Comparison of ENCODE assay signal across 28 cellular contexts in genomic region chr10:87603196-87603595, GRCh38.
"Had no signal": no experiment of that assay in that cellular context is flagged by ENCODE, and none has a peak within 500 bp of the region (broad histone marks: within the 10 kb centered on the region; RNA-seq: fewer than 3 reads in every experiment).

No MANE protein-coding gene starts in this region.

- H3K9me3 Mint-ChIP-seq: activated CD4-positive, alpha-beta memory T cell treated with anti-CD3 and anti-CD28 coated beads for 36 hours; activated naive CD8-positive, alpha-beta T cell treated with anti-CD3 and anti-CD28 coated beads for 36 hours; activated T-helper 17 cell treated with anti-CD3 and anti-CD28 coated beads, Interleukin-2, amount 50 U/mL, for 72 hours; nephron progenitor cell had no signal

- H3K27me3 ChIP-seq: brain microvascular endothelial cell, left lung, right atrium auricular region, tibial artery had no signal

- H3K36me3 Mint-ChIP-seq: activated CD4-positive, alpha-beta memory T cell treated with anti-CD3 and anti-CD28 coated beads for 36 hours; activated CD8-positive, alpha-beta memory T cell treated with anti-CD3 and anti-CD28 coated beads, Interleukin-2, amount 10 ng/mL, durations not matched to agents 7 days and 5 days; activated naive CD8-positive, alpha-beta T cell treated with anti-CD3 and anti-CD28 coated beads for 36 hours had no signal

- H3K4me3 ChIP-seq: dorsolateral prefrontal cortex, left lung, prostate gland, right atrium auricular region, tibial artery had no signal

- H3K4me1 Mint-ChIP-seq: activated T-helper 17 cell treated with anti-CD3 and anti-CD28 coated beads, Interleukin-2, amount 50 U/mL, for 72 hours; nephron progenitor cell had no signal

- H3K36me3 ChIP-seq: brain microvascular endothelial cell, left lung, prostate gland, right atrium auricular region, tibial artery had no signal

- FAIRE-seq: colon, keratinocyte, TTC549, urothelium cell line had no signal

- H3K4me1 ChIP-seq: prostate gland, right atrium auricular region had no signal

- H3K9me3 ChIP-seq: left lung, prostate gland, right atrium auricular region, tibial artery had no signal

- H3K27ac Mint-ChIP-seq: activated CD4-positive, alpha-beta memory T cell treated with anti-CD3 and anti-CD28 coated beads for 36 hours; activated CD4-positive, alpha-beta T cell treated with anti-CD3 and anti-CD28 coated beads for 36 hours; activated CD8-positive, alpha-beta memory T cell treated with anti-CD3 and anti-CD28 coated beads, Interleukin-2, amount 10 ng/mL, durations not matched to agents 7 days and 5 days; activated naive CD8-positive, alpha-beta T cell treated with anti-CD3 and anti-CD28 coated beads for 36 hours; activated T-helper 17 cell treated with anti-CD3 and anti-CD28 coated beads, Interleukin-2, amount 50 U/mL, for 72 hours; nephron progenitor cell had no signal

- H3K27me3 Mint-ChIP-seq: activated CD8-positive, alpha-beta memory T cell treated with anti-CD3 and anti-CD28 coated beads, Interleukin-2, amount 10 ng/mL, durations not matched to agents 7 days and 5 days; activated naive CD8-positive, alpha-beta T cell treated with anti-CD3 and anti-CD28 coated beads for 36 hours had no signal

- H3K4me3 Mint-ChIP-seq: activated CD4-positive, alpha-beta memory T cell treated with anti-CD3 and anti-CD28 coated beads for 36 hours; activated CD4-positive, alpha-beta T cell treated with anti-CD3 and anti-CD28 coated beads for 36 hours; activated CD8-positive, alpha-beta memory T cell treated with anti-CD3 and anti-CD28 coated beads, Interleukin-2, amount 10 ng/mL, durations not matched to agents 7 days and 5 days; activated naive CD8-positive, alpha-beta T cell treated with anti-CD3 and anti-CD28 coated beads for 36 hours; activated T-helper 17 cell treated with anti-CD3 and anti-CD28 coated beads, Interleukin-2, amount 50 U/mL, for 72 hours; nephron progenitor cell had no signal

- DNase-seq: activated CD4-positive, alpha-beta memory T cell treated with anti-CD3 and anti-CD28 coated beads for 36 hours; activated CD4-positive, alpha-beta T cell treated with anti-CD3 and anti-CD28 coated beads for 36 hours; activated CD8-positive, alpha-beta memory T cell treated with anti-CD3 and anti-CD28 coated beads, Interleukin-2, amount 10 ng/mL, durations not matched to agents 7 days and 5 days; activated naive CD4-positive, alpha-beta T cell; activated naive CD8-positive, alpha-beta T cell treated with anti-CD3 and anti-CD28 coated beads for 36 hours; anterior cingulate cortex; brain microvascular endothelial cell; central memory CD4-positive, alpha-beta T cell; dorsolateral prefrontal cortex; foreskin melanocyte; glutamatergic neuron; hippocampal formation; left lung; midbrain; nephron progenitor cell; occipital lobe; stimulated activated CD4-positive, alpha-beta T cell treated with anti-CD3 and anti-CD28 coated beads, Interleukin-2, amount 100 ng/mL, for 24 hours; stimulated activated naive CD8-positive, alpha-beta T cell treated with anti-CD3 and anti-CD28 coated beads, Interleukin-15, Interleukin-2, amounts not matched to agents 100 U/mL and 50 U/mL, for 24 hours; substantia nigra had no signal

- H3K27ac ChIP-seq: brain microvascular endothelial cell, dorsolateral prefrontal cortex, epithelial cell of prostate, left lung, prostate gland, right atrium auricular region, tibial artery had no signal

- ATAC-seq: activated CD4-positive, alpha-beta T cell treated with anti-CD3 and anti-CD28 coated beads for 36 hours; activated CD8-positive, alpha-beta memory T cell treated with anti-CD3 and anti-CD28 coated beads, Interleukin-2, amount 10 ng/mL, durations not matched to agents 7 days and 5 days; activated T-helper 17 cell treated with anti-CD3 and anti-CD28 coated beads, Interleukin-2, amount 50 U/mL, for 72 hours; left lung; stimulated activated naive CD8-positive, alpha-beta T cell treated with anti-CD3 and anti-CD28 coated beads, Interleukin-15, Interleukin-2, amounts not matched to agents 100 U/mL and 50 U/mL, for 24 hours had no signal
